12 cellular contexts compared by ENCODE assay signal in the genomic region with DNA sequence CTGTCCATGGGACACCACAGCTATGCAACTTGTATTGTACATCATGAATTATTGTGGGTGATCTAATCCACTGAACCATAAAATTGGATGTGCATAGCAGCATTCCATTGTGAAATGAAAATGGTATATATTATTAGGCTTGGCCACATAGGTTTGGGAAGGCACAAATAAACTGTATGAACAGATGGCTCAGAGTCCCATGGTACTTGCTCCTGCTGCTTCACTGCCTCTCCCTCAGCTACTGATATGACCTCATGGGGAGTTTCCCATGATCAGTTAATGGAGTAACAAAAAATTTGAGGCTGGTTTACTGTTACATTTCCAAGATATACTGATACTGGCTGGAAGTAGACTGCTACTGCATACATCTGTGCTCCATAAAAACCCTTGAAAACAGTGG.
DNase-seq lines count a peak whose midpoint lies in the region; ATAC-seq and FAIRE-seq lines count a peak whose summit lies in the region.
"Had no signal": no experiment of that assay in that cellular context is flagged by ENCODE, and none has a peak within 500 bp of the region (broad histone marks: within the 10 kb centered on the region; RNA-seq: fewer than 3 reads in every experiment).

No MANE protein-coding gene starts in this region.

- no peak overlapping the region for H3K27ac Mint-ChIP-seq in activated naive CD4-positive, alpha-beta T cell treated with anti-CD3 and anti-CD28 coated beads for 36 hours
- peak overlapping the region in 1 of 7 donors; percentile 37 for H3K27ac Mint-ChIP-seq in CD4-positive, alpha-beta memory T cell
- H3K27ac Mint-ChIP-seq: activated CD4-positive, alpha-beta T cell treated with anti-CD3 and anti-CD28 coated beads, Interleukin-2, amount 10 ng/mL, durations not matched to agents 7 days and 5 days had no signal

- intact Hi-C loops in activated naive CD4-positive, alpha-beta T cell treated with anti-CD3 and anti-CD28 coated beads for 36 hours (cut with micrococcal nuclease) = no loop called here
- intact Hi-C loops in CD4-positive, alpha-beta memory T cell (cut with micrococcal nuclease) = no loop called here

- H3K9me3 Mint-ChIP-seq in activated naive CD4-positive, alpha-beta T cell treated with anti-CD3 and anti-CD28 coated beads for 36 hours = peaks cover 6% of the 10 kb centered on the region
- peaks cover 0 to 8% (median 1%) of the 10 kb centered on the region in 8 donors for H3K9me3 Mint-ChIP-seq in CD4-positive, alpha-beta memory T cell
- H3K9me3 Mint-ChIP-seq: activated CD4-positive, alpha-beta T cell treated with anti-CD3 and anti-CD28 coated beads, Interleukin-2, amount 10 ng/mL, durations not matched to agents 7 days and 5 days had no signal

- POLR2A ChIA-PET in CD4-positive, alpha-beta memory T cell (lab: Charles Lee; ENCODE audit: partially characterized antibody) = no interaction called here

- no peak for FAIRE-seq in urothelium cell line (lab: Jason Lieb, UNC)

- no peaks in the 10 kb centered on the region for H3K36me3 ChIP-seq in CD4-positive, alpha-beta memory T cell (ENCODE audit: insufficient read depth, low read length)
- H3K36me3 ChIP-seq: left lung, uterus had no signal

- H3K4me1 Mint-ChIP-seq in activated naive CD4-positive, alpha-beta T cell treated with anti-CD3 and anti-CD28 coated beads for 36 hours (ENCODE audit: low read depth) = no peaks in the 10 kb centered on the region
- H3K4me1 Mint-ChIP-seq in CD4-positive, alpha-beta memory T cell = no peaks in the 10 kb centered on the region
- H3K4me1 Mint-ChIP-seq: activated CD4-positive, alpha-beta T cell treated with anti-CD3 and anti-CD28 coated beads, Interleukin-2, amount 10 ng/mL, durations not matched to agents 7 days and 5 days had no signal

- H3K27ac ChIP-seq in CD4-positive, alpha-beta memory T cell (ENCODE audit: low read depth, low read length) = no peak overlapping the region
- H3K27ac ChIP-seq: left lung, uterus had no signal

- ATAC-seq in GM18858 (IDR thresholded peaks at IDR 0.05; ENCODE audit: unreplicated experiment) (peak; percentile 66), HG02763 (IDR thresholded peaks at IDR 0.05; ENCODE audit: unreplicated experiment) (peak; percentile 58)
- ATAC-seq: left lung had no signal

- no peaks in the 10 kb centered on the region for H3K27me3 ChIP-seq in CD4-positive, alpha-beta memory T cell (ENCODE audit: insufficient read depth, low read length)
- H3K27me3 ChIP-seq: left lung, uterus had no signal

- no peak overlapping the region for H3K4me3 Mint-ChIP-seq in activated naive CD4-positive, alpha-beta T cell treated with anti-CD3 and anti-CD28 coated beads for 36 hours
- H3K4me3 Mint-ChIP-seq in CD4-positive, alpha-beta memory T cell = no peak overlapping the region
- H3K4me3 Mint-ChIP-seq: activated CD4-positive, alpha-beta T cell treated with anti-CD3 and anti-CD28 coated beads, Interleukin-2, amount 10 ng/mL, durations not matched to agents 7 days and 5 days had no signal

- DNase-seq in NCI-H2171 treated with DMSO at 0.1 percent for 48 hours (lab: John Stamatoyannopoulos, UW) = peak; percentile 97
- peak; percentile 53 for DNase-seq in iris pigment epithelial cell (ENCODE audit: low read depth)
- DNase-seq in urothelium cell line (ENCODE audit: low spot score) = no peak
- no peak for DNase-seq in activated naive CD4-positive, alpha-beta T cell treated with anti-CD3 and anti-CD28 coated beads for 36 hours
- DNase-seq in CD4-positive, alpha-beta memory T cell = no peak
- DNase-seq in effector CD4-positive, alpha-beta T cell = no peak
- DNase-seq: activated CD4-positive, alpha-beta T cell treated with anti-CD3 and anti-CD28 coated beads, Interleukin-2, amount 10 ng/mL, durations not matched to agents 7 days and 5 days; left lung; NCI-H2081; uterus had no signal

- no peaks in the 10 kb centered on the region for H3K9me3 ChIP-seq in CD4-positive, alpha-beta memory T cell (ENCODE audit: control insufficient read depth in 1 of 2, low read length in 2 of 2)
- H3K9me3 ChIP-seq: left lung, uterus had no signal

- no peak overlapping the region for H3K4me3 ChIP-seq in CD4-positive, alpha-beta memory T cell (ENCODE audit: low read length in 2 of 2)
- H3K4me3 ChIP-seq: left lung, uterus had no signal

- CTCF ChIA-PET in activated naive CD4-positive, alpha-beta T cell treated with anti-CD3 and anti-CD28 coated beads for 36 hours (lab: Charles Lee) = no interaction called here
- CTCF ChIA-PET in CD4-positive, alpha-beta memory T cell (lab: Charles Lee; ENCODE audit: partially characterized antibody) = no interaction called here

- no peaks in the 10 kb centered on the region for H3K36me3 Mint-ChIP-seq in activated naive CD4-positive, alpha-beta T cell treated with anti-CD3 and anti-CD28 coated beads for 36 hours (ENCODE audit: low read depth)
- H3K36me3 Mint-ChIP-seq in CD4-positive, alpha-beta memory T cell = no peaks in the 10 kb centered on the region

- H3K4me1 ChIP-seq in CD4-positive, alpha-beta memory T cell (ENCODE audit: insufficient read depth, low read length) = no peaks in the 10 kb centered on the region
- H3K4me1 ChIP-seq: left lung, uterus had no signal

- H3K27me3 Mint-ChIP-seq in activated naive CD4-positive, alpha-beta T cell treated with anti-CD3 and anti-CD28 coated beads for 36 hours (ENCODE audit: low read depth) = no peaks in the 10 kb centered on the region
- H3K27me3 Mint-ChIP-seq in CD4-positive, alpha-beta memory T cell = no peaks in the 10 kb centered on the region
- H3K27me3 Mint-ChIP-seq: activated CD4-positive, alpha-beta T cell treated with anti-CD3 and anti-CD28 coated beads, Interleukin-2, amount 10 ng/mL, durations not matched to agents 7 days and 5 days had no signal

Comparison
In these comparisons a context has a peak if more than half of its experiments do, and no peak if none do; other contexts are left out.
1. DNase-seq: peak in NCI-H2171 treated with DMSO at 0.1 percent for 48 hours (single experiment) and iris pigment epithelial cell (single experiment); none in urothelium cell line (single experiment), activated naive CD4-positive, alpha-beta T cell treated with anti-CD3 and anti-CD28 coated beads for 36 hours (single experiment), CD4-positive, alpha-beta memory T cell (0 of 5) and effector CD4-positive, alpha-beta T cell (single experiment).